In genomic region chr3:129085818-129086217, GRCh38 we compare ENCODE assay signal across 13 cellular contexts. TPM values are rescaled to one million over a fixed set of nuclear protein-coding genes. Genes with fewer than 3 reads are reported as not detected.
"Had no signal": no experiment of that assay in that cellular context is flagged by ENCODE, and none has a peak within 500 bp of the region (broad histone marks: within the 10 kb centered on the region; RNA-seq: fewer than 3 reads in every experiment).

No MANE protein-coding gene starts in this region.

- H3K4me3 ChIP-seq: esophagus squamous epithelium, heart left ventricle, testis had no signal

- DNase-seq: activated B cell treated with CpG ODN at 0.5 μM for 24 hours; activated CD4-positive, alpha-beta T cell treated with anti-CD3 and anti-CD28 coated beads, Interleukin-2, amount 10 ng/mL, durations not matched to agents 7 days and 5 days; activated gamma-delta T cell; esophagus squamous epithelium; foreskin fibroblast; mammary epithelial cell; stimulated activated CD4-positive, alpha-beta T cell treated with anti-CD3 and anti-CD28 coated beads, Interleukin-2, amount 100 ng/mL, for 48 hours; testis had no signal

- H3K4me1 Mint-ChIP-seq: activated B cell treated with CpG ODN at 0.5 μM for 24 hours, nephron had no signal

- H3K4me3 Mint-ChIP-seq: activated B cell treated with CpG ODN at 0.5 μM for 24 hours; activated CD4-positive, alpha-beta T cell treated with anti-CD3 and anti-CD28 coated beads, Interleukin-2, amount 10 ng/mL, durations not matched to agents 7 days and 5 days; nephron; stimulated activated naive CD8-positive, alpha-beta T cell treated with anti-CD3 and anti-CD28 coated beads, Interleukin-15, Interleukin-2, amounts not matched to agents 100 ng/mL and 50 ng/mL, for 24 hours had no signal

- H3K36me3 ChIP-seq: esophagus squamous epithelium, heart left ventricle had no signal

- ATAC-seq: heart left ventricle had no signal

- H3K27me3 ChIP-seq: esophagus squamous epithelium, heart left ventricle, testis had no signal

- H3K9me3 ChIP-seq: esophagus squamous epithelium, heart left ventricle, testis had no signal

- H3K9me3 Mint-ChIP-seq: activated B cell treated with CpG ODN at 0.5 μM for 24 hours; activated CD4-positive, alpha-beta T cell treated with anti-CD3 and anti-CD28 coated beads, Interleukin-2, amount 10 ng/mL, durations not matched to agents 7 days and 5 days; nephron; stimulated activated naive CD8-positive, alpha-beta T cell treated with anti-CD3 and anti-CD28 coated beads, Interleukin-15, Interleukin-2, amounts not matched to agents 100 ng/mL and 50 ng/mL, for 24 hours had no signal

- H3K27ac Mint-ChIP-seq: activated B cell treated with CpG ODN at 0.5 μM for 24 hours; stimulated activated naive CD8-positive, alpha-beta T cell treated with anti-CD3 and anti-CD28 coated beads, Interleukin-15, Interleukin-2, amounts not matched to agents 100 ng/mL and 50 ng/mL, for 24 hours had no signal

- H3K27me3 Mint-ChIP-seq: activated CD4-positive, alpha-beta T cell treated with anti-CD3 and anti-CD28 coated beads, Interleukin-2, amount 10 ng/mL, durations not matched to agents 7 days and 5 days; stimulated activated naive CD8-positive, alpha-beta T cell treated with anti-CD3 and anti-CD28 coated beads, Interleukin-15, Interleukin-2, amounts not matched to agents 100 ng/mL and 50 ng/mL, for 24 hours had no signal

RNA-seq across cellular contexts. Expression of gene GP9, which starts 25.2 kb away (rescaled TPM):
- total RNA-seq: activated B cell treated with CpG ODN at 0.5 μM for 24 hours; activated CD4-positive, alpha-beta T cell treated with anti-CD3 and anti-CD28 coated beads, Interleukin-2, amount 10 ng/mL, durations not matched to agents 7 days and 5 days; esophagus squamous epithelium; heart left ventricle; mammary epithelial cell; osteoblast; SK-MEL-5 had no signal
